In the genomic region with DNA sequence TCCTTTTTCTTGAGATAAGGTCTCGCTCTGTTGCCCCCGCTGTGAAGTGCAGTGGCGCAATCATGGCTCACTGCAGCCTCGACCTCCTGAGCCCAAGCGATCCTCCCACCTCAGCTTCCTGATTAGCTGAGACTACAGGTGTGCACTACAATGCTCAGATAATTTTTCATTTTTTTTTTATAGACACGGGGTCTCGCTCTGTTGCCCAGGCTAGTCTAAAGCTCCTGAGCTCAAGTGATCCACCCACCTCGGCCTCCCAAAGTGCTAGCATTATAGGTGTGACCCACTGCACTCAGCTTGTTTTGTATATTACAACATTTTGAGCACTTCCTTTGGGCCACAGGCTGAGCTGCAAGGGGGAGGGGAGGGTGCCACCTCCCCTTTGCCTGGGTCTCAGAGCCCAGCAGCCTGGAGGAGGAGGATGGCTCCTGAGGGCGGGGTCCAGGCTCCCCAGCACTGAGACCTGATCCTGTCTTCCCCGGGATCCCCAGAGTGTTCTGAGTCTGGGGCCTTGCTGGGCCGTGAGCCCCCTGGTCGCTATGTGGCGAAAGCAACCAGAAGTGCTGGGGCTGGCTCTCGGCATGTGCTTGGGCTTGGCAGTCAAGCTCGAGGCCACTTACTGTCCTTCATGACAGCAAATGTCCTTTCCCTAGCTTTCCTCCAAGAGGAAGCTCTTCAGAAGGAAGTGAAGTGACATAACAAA, we compare ENCODE assay signal across 23 cellular contexts. TPM values are rescaled to one million over a fixed set of nuclear protein-coding genes. Genes with fewer than 3 reads are reported as not detected.
DNase-seq lines count a peak whose midpoint lies in the region; ATAC-seq and TF ChIP-seq lines count a peak whose summit lies in the region.
"Had no signal": no experiment of that assay in that cellular context is flagged by ENCODE, and none has a peak within 500 bp of the region (broad histone marks: within the 10 kb centered on the region; RNA-seq: fewer than 3 reads in every experiment).

No MANE protein-coding gene starts in this region.

- H3K4me1 Mint-ChIP-seq in glutamatergic neuron (ENCODE audit: low read depth, unreplicated experiment): peaks cover 20% of the 10 kb centered on the region
- H3K4me1 Mint-ChIP-seq: endodermal cell, nephron had no signal

- WGBS in suprapubic skin: 90% methylated on average over 13 of the region's 15 CpGs

- H3K27me3 ChIP-seq in right atrium auricular region (no peaks in the 10 kb centered on the region), suprapubic skin (no peaks in the 10 kb centered on the region), colonic mucosa (no peaks in the 10 kb centered on the region)
- H3K27me3 ChIP-seq: ascending aorta, BLaER1, heart right ventricle had no signal

- no peak overlapping the region for H3K4me3 Mint-ChIP-seq in glutamatergic neuron (ENCODE audit: unreplicated experiment)
- H3K4me3 Mint-ChIP-seq: activated naive CD4-positive, alpha-beta T cell treated with anti-CD3 and anti-CD28 coated beads for 36 hours; endodermal cell; nephron had no signal

- TF ChIP-seq EP300 in suprapubic skin (IDR thresholded peaks at IDR 0.05): no peak

- TF ChIP-seq CTCF in right atrium auricular region (IDR thresholded peaks at IDR 0.05) (no peak), OCI-LY7 (conservative IDR thresholded peaks at IDR 0.05; ENCODE audit: low read length) (no peak), glutamatergic neuron (IDR thresholded peaks at IDR 0.05; ENCODE audit: partially characterized antibody, unreplicated experiment) (no peak), suprapubic skin (IDR thresholded peaks at IDR 0.05) (no peak), colonic mucosa (IDR thresholded peaks at IDR 0.05) (no peak)

- peaks cover 13% of the 10 kb centered on the region for H3K27me3 Mint-ChIP-seq in glutamatergic neuron (ENCODE audit: unreplicated experiment)

- peak; percentile 27 for ATAC-seq in Right ventricle myocardium inferior
- ATAC-seq: SK-N-SH treated with all-trans-retinoic acid at 6 μM for 48 hours had no signal

- peak overlapping the region; percentile 17 for H3K27ac Mint-ChIP-seq in glutamatergic neuron (ENCODE audit: unreplicated experiment)
- H3K27ac Mint-ChIP-seq: activated naive CD4-positive, alpha-beta T cell treated with anti-CD3 and anti-CD28 coated beads for 36 hours; endodermal cell; nephron had no signal

- H3K36me3 ChIP-seq in right atrium auricular region (peaks cover 34% of the 10 kb centered on the region), OCI-LY7 (ENCODE audit: insufficient read depth, low read length) (peaks cover 86% of the 10 kb centered on the region), suprapubic skin (peaks cover 52% of the 10 kb centered on the region), colonic mucosa (no peaks in the 10 kb centered on the region)

- H3K9ac ChIP-seq in colonic mucosa (ENCODE audit: low read depth in 2 of 2, low read length in 2 of 2): no peak overlapping the region
- H3K9ac ChIP-seq: BLaER1 had no signal

- H3K79me2 ChIP-seq in OCI-LY7 (ENCODE audit: insufficient read depth, low read depth, low read length): peaks cover 62% of the 10 kb centered on the region

- H3K27ac ChIP-seq in right atrium auricular region: no peak overlapping the region
- H3K27ac ChIP-seq in OCI-LY7 (ENCODE audit: low read depth, low read length, poor library complexity, severe bottlenecking): peak overlapping the region; percentile 97
- H3K27ac ChIP-seq in suprapubic skin: no peak overlapping the region
- no peak overlapping the region for H3K27ac ChIP-seq in colonic mucosa
- H3K27ac ChIP-seq: ascending aorta, BLaER1, PC-9, thoracic aorta had no signal

- BruUV-seq in OCI-LY7 (replicated peaks; lab: Mats Ljungman, UMichigan): no TSS peak

- H3K4me2 ChIP-seq in OCI-LY7 (ENCODE audit: low read length): peak overlapping the region; percentile 86
- H3K4me2 ChIP-seq: BLaER1, PC-9 had no signal

- H2AFZ ChIP-seq in OCI-LY7 (ENCODE audit: low read length): no peak overlapping the region
- H2AFZ ChIP-seq: PC-9 had no signal

- TF ChIP-seq POLR2A in suprapubic skin (IDR thresholded peaks at IDR 0.05): no peak

- no peak for DNase-seq in Right ventricle myocardium inferior (ENCODE audit: missing footprints)
- no peak for DNase-seq in right atrium auricular region (ENCODE audit: low spot score)
- peak; percentile 88 for DNase-seq in OCI-LY7 (ENCODE audit: low spot score)
- no peak for DNase-seq in glutamatergic neuron
- DNase-seq in suprapubic skin (ENCODE audit: low spot score in 2 of 2): no peak
- DNase-seq in stimulated activated CD4-positive, alpha-beta T cell treated with anti-CD3 and anti-CD28 coated beads, Interleukin-2, amount 100 ng/mL, for 24 hours: no peak
- DNase-seq in HCEC 1CT: no peak
- no peak for DNase-seq in colonic mucosa
- DNase-seq: activated CD4-positive, alpha-beta T cell treated with anti-CD3 and anti-CD28 coated beads, Interleukin-2, amount 50 U/mL, for 4 hours; activated naive CD4-positive, alpha-beta T cell treated with anti-CD3 and anti-CD28 coated beads for 36 hours; activated T-cell treated with anti-CD3 and anti-CD28 coated beads for 4 hours; endodermal cell; heart right ventricle; mammary epithelial cell; NCI-H2029 treated with DMSO at 0.1 percent for 48 hours; NCI-H510A treated with DMSO at 0.1 percent for 48 hours; PC-9; stimulated activated CD4-positive, alpha-beta T cell treated with anti-CD3 and anti-CD28 coated beads, Interleukin-12 subunit alpha, Interleukin-12 subunit beta, amount 100 ng/mL, for 4 hours had no signal

- CTCF ChIA-PET in OCI-LY7 (lab: Charles Lee; ENCODE audit: unreplicated experiment): interaction anchor here (1.4 kb wide), 1 partner anchor 16 kb away, joined by 5 read pairs; no protein-coding TSS in a partner anchor

- H3K9me3 ChIP-seq in right atrium auricular region (no peaks in the 10 kb centered on the region), OCI-LY7 (ENCODE audit: low read length) (no peaks in the 10 kb centered on the region), suprapubic skin (no peaks in the 10 kb centered on the region), colonic mucosa (no peaks in the 10 kb centered on the region)
- H3K9me3 ChIP-seq: ascending aorta, BLaER1, heart right ventricle, thoracic aorta had no signal

- peaks cover 2% of the 10 kb centered on the region for H3K9me3 Mint-ChIP-seq in glutamatergic neuron (ENCODE audit: unreplicated experiment)
- H3K9me3 Mint-ChIP-seq: activated naive CD4-positive, alpha-beta T cell treated with anti-CD3 and anti-CD28 coated beads for 36 hours; endodermal cell; nephron had no signal

- peaks cover 8% of the 10 kb centered on the region; the same call in 1 of the 2 replicates for H4K20me1 ChIP-seq in OCI-LY7 (ENCODE audit: insufficient read depth, low read length)

- intact Hi-C loops in Right ventricle myocardium inferior (cut with DNase I) (no loop called here), OCI-LY7 (cut with micrococcal nuclease; ENCODE audit: unreplicated experiment) (loop anchor here (1.0 kb wide), 2 partner anchors 8 to 34 kb away; a partner anchor contains a TSS), colonic mucosa (cut with DNase I) (no loop called here)

- POLR2A ChIA-PET in OCI-LY7 (lab: Charles Lee): interaction anchor here (0.7 to 1.7 kb wide), 8 partner anchors 9 to 84 kb away, joined by 3 to 9 read pairs (median 6); a partner anchor contains a TSS

- H3K4me1 ChIP-seq in right atrium auricular region (no peaks in the 10 kb centered on the region), OCI-LY7 (ENCODE audit: insufficient read depth, low read length, poor library complexity, severe bottlenecking) (peaks cover 71% of the 10 kb centered on the region), suprapubic skin (no peaks in the 10 kb centered on the region), colonic mucosa (no peaks in the 10 kb centered on the region)
- H3K4me1 ChIP-seq: ascending aorta had no signal

- H3K9me2 ChIP-seq in OCI-LY7 (ENCODE audit: insufficient read depth, low read length): no peaks in the 10 kb centered on the region

- no peaks in the 10 kb centered on the region for H3K36me3 Mint-ChIP-seq in glutamatergic neuron (ENCODE audit: unreplicated experiment)

- H3K4me3 ChIP-seq in right atrium auricular region (no peak overlapping the region), OCI-LY7 (ENCODE audit: low read depth, low read length, poor library complexity, severe bottlenecking) (peak overlapping the region; percentile 35), suprapubic skin (peak overlapping the region; percentile 22), colonic mucosa (no peak overlapping the region)
- H3K4me3 ChIP-seq: BLaER1, PC-9 had no signal

RNA-seq across cellular contexts. Expression of a gene that starts 8.1 kb away (rescaled TPM):
- 40.5 TPM for total RNA-seq in Right ventricle myocardium inferior
- 10 to 100 TPM; 50.1 to 69.8 TPM for total RNA-seq in right atrium auricular region
- total RNA-seq in OCI-LY7 (2014; rRNA removed; shearing (Covaris generic)): 222 and 292 TPM in 2 replicates
- 295 and 380 TPM in 2 replicates for total RNA-seq in OCI-LY7 (2022)
- 96.0 TPM for total RNA-seq in glutamatergic neuron (ENCODE audit: unreplicated experiment)
- total RNA-seq in suprapubic skin: 100 to 1,000 TPM in 2 of 4 donors, 10 to 100 TPM in 2; 89.3 to 107 (median 99.7) TPM
- total RNA-seq in colonic mucosa: 10 to 100 TPM; 24.5 to 28.5 TPM

RNA-seq across cellular contexts. Expression of a gene that starts 33.5 kb away (rescaled TPM):
- total RNA-seq in Right ventricle myocardium inferior (2.8 TPM), right atrium auricular region (1 to 10 TPM; 2.2 to 6.4 TPM), OCI-LY7 (2022) (118 and 192 TPM in 2 replicates), glutamatergic neuron (ENCODE audit: unreplicated experiment) (3,960 TPM), suprapubic skin (1 to 10 TPM; 1.2 to 9.2 (median 4.6) TPM), colonic mucosa (1 to 10 TPM; 3.2 to 8.0 TPM)
- 59.6 and 63.7 TPM in 2 replicates for total RNA-seq in OCI-LY7 (2014; rRNA removed; shearing (Covaris generic))

RNA-seq across cellular contexts. Expression of a gene that starts 38.0 kb away (rescaled TPM):
- total RNA-seq in Right ventricle myocardium inferior (1.5 TPM), right atrium auricular region (1 to 10 TPM in 1 of 2 donors, under 1 TPM in 1; 0.63 to 1.8 TPM), OCI-LY7 (2022) (22.3 and 23.8 TPM in 2 replicates), glutamatergic neuron (ENCODE audit: unreplicated experiment) (12.8 TPM), suprapubic skin (10 to 100 TPM in 2 of 4 donors, 1 to 10 TPM in 2; 3.6 to 29.3 (median 8.9) TPM), colonic mucosa (1 to 10 TPM; 1.6 to 3.4 TPM)
- 7.3 and 8.3 TPM in 2 replicates for total RNA-seq in OCI-LY7 (2014; rRNA removed; shearing (Covaris generic))

Comparison
In these comparisons a context has a peak if more than half of its experiments do, and no peak if none do; other contexts are left out.
1. H3K4me3 ChIP-seq: peak in OCI-LY7 (single experiment) and suprapubic skin (single experiment); none in right atrium auricular region (0 of 2) and colonic mucosa (single experiment).
2. RNA of a gene that starts 33.5 kb away (total RNA-seq): 3,960 TPM in glutamatergic neuron (single experiment); 59.6 to 192 TPM in OCI-LY7, 3.2 to 8.0 TPM in colonic mucosa, 2.2 to 6.4 TPM in right atrium auricular region, 1.2 to 9.2 TPM in suprapubic skin and 2.8 TPM in Right ventricle myocardium inferior (single experiment); every median in the first group is over 10 times any median in the second.